ENCODE assay signal across 23 cellular contexts in genomic region chr16:9976641-9977040, GRCh38.
A peak's percentile ranks its signal among the peaks of the same experiment; 100 is the strongest.
DNase-seq lines count a peak whose midpoint lies in the region; TF ChIP-seq lines count a peak whose summit lies in the region.
"Had no signal": no experiment of that assay in that cellular context is flagged by ENCODE, and none has a peak within 500 bp of the region (broad histone marks: within the 10 kb centered on the region; RNA-seq: fewer than 3 reads in every experiment).

No MANE protein-coding gene starts in this region.

- no peak overlapping the region for H3K27ac ChIP-seq in esophagus muscularis mucosa (replicated peaks in 1 of 4)
- H3K27ac ChIP-seq: A549 had no signal

- no peaks in the 10 kb centered on the region for H3K36me3 ChIP-seq in esophagus muscularis mucosa
- H3K36me3 ChIP-seq: BE2C had no signal

- no peaks in the 10 kb centered on the region for H3K9me3 ChIP-seq in esophagus muscularis mucosa
- H3K9me3 ChIP-seq: A549 had no signal

- no peaks in the 10 kb centered on the region for H3K27me3 ChIP-seq in esophagus muscularis mucosa
- H3K27me3 ChIP-seq: BE2C had no signal

- no peak for TF ChIP-seq CTCF in esophagus muscularis mucosa (IDR thresholded peaks at IDR 0.05)

- no peak overlapping the region for H3K4me3 ChIP-seq in esophagus muscularis mucosa
- H3K4me3 ChIP-seq: A549, GM12878, GM23338 had no signal

- no peaks in the 10 kb centered on the region for H3K4me1 ChIP-seq in esophagus muscularis mucosa
- H3K4me1 ChIP-seq: A549, BE2C had no signal

- DNase-seq in RPMI7951 (ENCODE audit: low read depth) (peak; percentile 12), esophagus muscularis mucosa (ENCODE audit: extremely low spot score) (peak; percentile 62), medulla oblongata (ENCODE audit: extremely low spot score) (peak; percentile 93), putamen (ENCODE audit: low spot score) (peak; percentile 96), SW 1271 (lab: John Stamatoyannopoulos, UW) (no peak), posterior vena cava (ENCODE audit: low spot score) (no peak), A172 (ENCODE audit: low spot score) (no peak)
- DNase-seq in activated CD8-positive, alpha-beta memory T cell treated with anti-CD3 and anti-CD28 coated beads, Interleukin-2, amount 50 U/mL, for 48 hours, result no peak
- DNase-seq: BE2C; CD4-positive, alpha-beta T cell; COR-L47; DMS79; HCEC 1CT; NCI-H1105 treated with DMSO at 0.1 percent for 48 hours; NCI-H2029 treated with DMSO at 0.1 percent for 48 hours; NCI-H345; NCI-H524; NCI-H774; NK-92 treated with Interleukin-12 subunit alpha and Interleukin-12 subunit beta, amount 100 ng/mL, for 24 hours; SIG-M5 had no signal

- no peak for TF ChIP-seq POLR2A in esophagus muscularis mucosa (IDR thresholded peaks at IDR 0.05; ENCODE audit: low read depth)

- WGBS in esophagus muscularis mucosa, result 85% methylated on average over 10 of the region's 10 CpGs

- intact Hi-C loops in esophagus muscularis mucosa (cut with DNase I) (no loop called here), posterior vena cava (cut with DNase I) (loop anchor here in 1 of 2 donors (1.0 kb wide), 1 partner anchor 15 kb away; no protein-coding TSS in a partner anchor)

- TF ChIP-seq EP300 in esophagus muscularis mucosa (IDR thresholded peaks at IDR 0.05), result no peak

Comparison
In these comparisons a context has a peak if more than half of its experiments do, and no peak if none do; other contexts are left out.
1. DNase-seq: peak in RPMI7951 (single experiment), esophagus muscularis mucosa (single experiment), medulla oblongata (single experiment) and putamen (single experiment); none in activated CD8-positive, alpha-beta memory T cell treated with anti-CD3 and anti-CD28 coated beads, Interleukin-2, amount 50 U/mL, for 48 hours (single experiment), SW 1271 (0 of 2), posterior vena cava (single experiment) and A172 (single experiment).